In the genomic region with DNA sequence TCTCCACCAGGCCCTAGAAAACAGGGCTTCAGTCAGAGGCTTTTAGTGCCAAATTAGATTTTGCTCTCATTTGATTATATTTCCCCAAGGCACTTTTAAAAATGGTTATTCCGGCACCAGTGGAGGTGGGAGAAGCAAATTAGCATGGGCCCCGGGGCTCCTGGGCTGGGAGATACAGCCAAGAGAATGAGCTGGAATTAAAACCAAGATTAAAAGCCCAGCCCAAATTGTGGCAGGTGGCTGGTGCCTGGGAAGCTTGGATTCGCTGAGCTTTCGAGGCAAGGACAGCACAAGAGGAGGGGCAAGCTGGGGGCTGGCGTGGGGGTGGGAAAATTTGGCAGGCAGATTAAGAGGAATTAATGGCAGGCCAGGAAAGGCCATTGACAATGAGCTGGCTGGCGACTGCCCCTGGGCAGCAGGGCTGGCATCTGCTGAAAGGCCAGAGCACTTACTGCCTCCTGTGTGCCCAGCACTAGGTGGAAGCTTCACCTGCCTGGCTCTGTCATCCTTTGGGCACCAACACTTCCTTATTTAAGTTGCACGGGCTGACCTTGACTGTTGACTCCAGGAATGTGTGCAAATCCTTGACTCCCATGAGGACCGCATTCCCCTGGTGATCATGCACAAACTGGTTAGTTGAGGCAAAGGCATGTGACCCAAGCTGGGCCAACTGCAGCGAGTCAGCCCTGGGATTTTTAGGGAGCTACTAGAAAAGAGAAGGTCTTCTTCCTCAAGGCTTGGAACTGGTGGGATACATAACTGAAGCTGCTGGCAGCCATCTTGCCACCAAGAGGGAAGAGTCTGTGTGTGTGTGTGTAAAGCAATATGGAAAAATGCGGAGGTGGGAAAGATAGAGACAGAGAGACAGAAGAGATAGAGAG, we compare ENCODE assay signal across 2 cellular contexts.
TF ChIP-seq lines count a peak whose summit lies in the region.

No MANE protein-coding gene starts in this region.

TF ChIP-seq in HepG2, 621 proteins besides CTCF, POLR2A, EP300 and RAD21 (continues in another document):
- TF ChIP-seq, protein P1, sequence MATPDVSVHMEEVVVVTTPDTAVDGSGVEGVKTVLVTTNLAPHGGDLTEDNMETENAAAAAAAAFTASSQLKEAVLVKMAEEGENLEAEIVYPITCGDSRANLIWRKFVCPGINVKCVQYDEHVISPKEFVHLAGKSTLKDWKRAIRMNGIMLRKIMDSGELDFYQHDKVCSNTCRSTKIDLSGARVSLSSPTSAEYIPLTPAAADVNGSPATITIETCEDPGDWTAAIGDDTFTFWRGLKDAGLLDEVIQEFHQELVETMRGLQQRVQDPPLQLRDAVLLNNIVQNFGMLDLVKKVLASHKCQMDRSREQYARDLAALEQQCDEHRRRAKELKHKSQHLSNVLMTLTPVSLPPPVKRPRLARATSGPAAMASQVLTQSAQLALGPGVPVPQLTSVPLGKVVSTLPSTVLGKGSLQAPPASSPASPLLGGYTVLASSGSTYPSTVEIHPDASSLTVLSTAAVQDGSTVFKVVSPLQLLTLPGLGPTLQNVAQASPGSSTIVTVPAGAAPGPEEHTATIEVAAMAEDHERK (CRISPR knock-in tag; IDR thresholded peaks at IDR 0.05; ENCODE audit: low read depth) = no peak
- TF ChIP-seq, protein P2, sequence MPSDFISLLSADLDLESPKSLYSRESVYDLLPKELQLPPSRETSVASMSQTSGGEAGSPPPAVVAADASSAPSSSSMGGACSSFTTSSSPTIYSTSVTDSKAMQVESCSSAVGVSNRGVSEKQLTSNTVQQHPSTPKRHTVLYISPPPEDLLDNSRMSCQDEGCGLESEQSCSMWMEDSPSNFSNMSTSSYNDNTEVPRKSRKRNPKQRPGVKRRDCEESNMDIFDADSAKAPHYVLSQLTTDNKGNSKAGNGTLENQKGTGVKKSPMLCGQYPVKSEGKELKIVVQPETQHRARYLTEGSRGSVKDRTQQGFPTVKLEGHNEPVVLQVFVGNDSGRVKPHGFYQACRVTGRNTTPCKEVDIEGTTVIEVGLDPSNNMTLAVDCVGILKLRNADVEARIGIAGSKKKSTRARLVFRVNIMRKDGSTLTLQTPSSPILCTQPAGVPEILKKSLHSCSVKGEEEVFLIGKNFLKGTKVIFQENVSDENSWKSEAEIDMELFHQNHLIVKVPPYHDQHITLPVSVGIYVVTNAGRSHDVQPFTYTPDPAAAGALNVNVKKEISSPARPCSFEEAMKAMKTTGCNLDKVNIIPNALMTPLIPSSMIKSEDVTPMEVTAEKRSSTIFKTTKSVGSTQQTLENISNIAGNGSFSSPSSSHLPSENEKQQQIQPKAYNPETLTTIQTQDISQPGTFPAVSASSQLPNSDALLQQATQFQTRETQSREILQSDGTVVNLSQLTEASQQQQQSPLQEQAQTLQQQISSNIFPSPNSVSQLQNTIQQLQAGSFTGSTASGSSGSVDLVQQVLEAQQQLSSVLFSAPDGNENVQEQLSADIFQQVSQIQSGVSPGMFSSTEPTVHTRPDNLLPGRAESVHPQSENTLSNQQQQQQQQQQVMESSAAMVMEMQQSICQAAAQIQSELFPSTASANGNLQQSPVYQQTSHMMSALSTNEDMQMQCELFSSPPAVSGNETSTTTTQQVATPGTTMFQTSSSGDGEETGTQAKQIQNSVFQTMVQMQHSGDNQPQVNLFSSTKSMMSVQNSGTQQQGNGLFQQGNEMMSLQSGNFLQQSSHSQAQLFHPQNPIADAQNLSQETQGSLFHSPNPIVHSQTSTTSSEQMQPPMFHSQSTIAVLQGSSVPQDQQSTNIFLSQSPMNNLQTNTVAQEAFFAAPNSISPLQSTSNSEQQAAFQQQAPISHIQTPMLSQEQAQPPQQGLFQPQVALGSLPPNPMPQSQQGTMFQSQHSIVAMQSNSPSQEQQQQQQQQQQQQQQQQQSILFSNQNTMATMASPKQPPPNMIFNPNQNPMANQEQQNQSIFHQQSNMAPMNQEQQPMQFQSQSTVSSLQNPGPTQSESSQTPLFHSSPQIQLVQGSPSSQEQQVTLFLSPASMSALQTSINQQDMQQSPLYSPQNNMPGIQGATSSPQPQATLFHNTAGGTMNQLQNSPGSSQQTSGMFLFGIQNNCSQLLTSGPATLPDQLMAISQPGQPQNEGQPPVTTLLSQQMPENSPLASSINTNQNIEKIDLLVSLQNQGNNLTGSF (CRISPR knock-in tag; IDR thresholded peaks at IDR 0.05) = no peak
- TF ChIP-seq, protein P3, sequence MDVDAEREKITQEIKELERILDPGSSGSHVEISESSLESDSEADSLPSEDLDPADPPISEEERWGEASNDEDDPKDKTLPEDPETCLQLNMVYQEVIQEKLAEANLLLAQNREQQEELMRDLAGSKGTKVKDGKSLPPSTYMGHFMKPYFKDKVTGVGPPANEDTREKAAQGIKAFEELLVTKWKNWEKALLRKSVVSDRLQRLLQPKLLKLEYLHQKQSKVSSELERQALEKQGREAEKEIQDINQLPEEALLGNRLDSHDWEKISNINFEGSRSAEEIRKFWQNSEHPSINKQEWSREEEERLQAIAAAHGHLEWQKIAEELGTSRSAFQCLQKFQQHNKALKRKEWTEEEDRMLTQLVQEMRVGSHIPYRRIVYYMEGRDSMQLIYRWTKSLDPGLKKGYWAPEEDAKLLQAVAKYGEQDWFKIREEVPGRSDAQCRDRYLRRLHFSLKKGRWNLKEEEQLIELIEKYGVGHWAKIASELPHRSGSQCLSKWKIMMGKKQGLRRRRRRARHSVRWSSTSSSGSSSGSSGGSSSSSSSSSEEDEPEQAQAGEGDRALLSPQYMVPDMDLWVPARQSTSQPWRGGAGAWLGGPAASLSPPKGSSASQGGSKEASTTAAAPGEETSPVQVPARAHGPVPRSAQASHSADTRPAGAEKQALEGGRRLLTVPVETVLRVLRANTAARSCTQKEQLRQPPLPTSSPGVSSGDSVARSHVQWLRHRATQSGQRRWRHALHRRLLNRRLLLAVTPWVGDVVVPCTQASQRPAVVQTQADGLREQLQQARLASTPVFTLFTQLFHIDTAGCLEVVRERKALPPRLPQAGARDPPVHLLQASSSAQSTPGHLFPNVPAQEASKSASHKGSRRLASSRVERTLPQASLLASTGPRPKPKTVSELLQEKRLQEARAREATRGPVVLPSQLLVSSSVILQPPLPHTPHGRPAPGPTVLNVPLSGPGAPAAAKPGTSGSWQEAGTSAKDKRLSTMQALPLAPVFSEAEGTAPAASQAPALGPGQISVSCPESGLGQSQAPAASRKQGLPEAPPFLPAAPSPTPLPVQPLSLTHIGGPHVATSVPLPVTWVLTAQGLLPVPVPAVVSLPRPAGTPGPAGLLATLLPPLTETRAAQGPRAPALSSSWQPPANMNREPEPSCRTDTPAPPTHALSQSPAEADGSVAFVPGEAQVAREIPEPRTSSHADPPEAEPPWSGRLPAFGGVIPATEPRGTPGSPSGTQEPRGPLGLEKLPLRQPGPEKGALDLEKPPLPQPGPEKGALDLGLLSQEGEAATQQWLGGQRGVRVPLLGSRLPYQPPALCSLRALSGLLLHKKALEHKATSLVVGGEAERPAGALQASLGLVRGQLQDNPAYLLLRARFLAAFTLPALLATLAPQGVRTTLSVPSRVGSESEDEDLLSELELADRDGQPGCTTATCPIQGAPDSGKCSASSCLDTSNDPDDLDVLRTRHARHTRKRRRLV (CRISPR knock-in tag; IDR thresholded peaks at IDR 0.05) = no peak
- TF ChIP-seq, protein P4, sequence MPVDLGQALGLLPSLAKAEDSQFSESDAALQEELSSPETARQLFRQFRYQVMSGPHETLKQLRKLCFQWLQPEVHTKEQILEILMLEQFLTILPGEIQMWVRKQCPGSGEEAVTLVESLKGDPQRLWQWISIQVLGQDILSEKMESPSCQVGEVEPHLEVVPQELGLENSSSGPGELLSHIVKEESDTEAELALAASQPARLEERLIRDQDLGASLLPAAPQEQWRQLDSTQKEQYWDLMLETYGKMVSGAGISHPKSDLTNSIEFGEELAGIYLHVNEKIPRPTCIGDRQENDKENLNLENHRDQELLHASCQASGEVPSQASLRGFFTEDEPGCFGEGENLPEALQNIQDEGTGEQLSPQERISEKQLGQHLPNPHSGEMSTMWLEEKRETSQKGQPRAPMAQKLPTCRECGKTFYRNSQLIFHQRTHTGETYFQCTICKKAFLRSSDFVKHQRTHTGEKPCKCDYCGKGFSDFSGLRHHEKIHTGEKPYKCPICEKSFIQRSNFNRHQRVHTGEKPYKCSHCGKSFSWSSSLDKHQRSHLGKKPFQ (CRISPR knock-in tag; IDR thresholded peaks at IDR 0.05; ENCODE audit: insufficient replicate concordance) = no peak
- TF ChIP-seq SCMH1 (CRISPR knock-in tag; IDR thresholded peaks at IDR 0.05; ENCODE audit: borderline replicate concordance) = no peak

TF ChIP-seq in H1, 55 proteins besides CTCF, POLR2A, EP300 and RAD21:
- TF ChIP-seq CTBP2 (IDR thresholded peaks at IDR 0.05; ENCODE audit: borderline replicate concordance, insufficient read depth, insufficient read length, low read length) = no peak
- TF ChIP-seq POU5F1 (IDR thresholded peaks at IDR 0.05; ENCODE audit: low read depth, low read length) = no peak
- TF ChIP-seq NANOG (IDR thresholded peaks at IDR 0.05; ENCODE audit: insufficient read depth, low read depth, low read length, poor library complexity, severe bottlenecking) = no peak
- TF ChIP-seq SAP30 (IDR thresholded peaks at IDR 0.05; ENCODE audit: insufficient read depth, insufficient replicate concordance, low read length) = no peak
- TF ChIP-seq ASH2L (IDR thresholded peaks at IDR 0.05; ENCODE audit: low read length) = no peak
- no peak for TF ChIP-seq SP2 (IDR thresholded peaks at IDR 0.05; ENCODE audit: low read length)
- TF ChIP-seq KDM1A (IDR thresholded peaks at IDR 0.05; ENCODE audit: borderline replicate concordance, low read length) = no peak
- TF ChIP-seq, protein P5, sequence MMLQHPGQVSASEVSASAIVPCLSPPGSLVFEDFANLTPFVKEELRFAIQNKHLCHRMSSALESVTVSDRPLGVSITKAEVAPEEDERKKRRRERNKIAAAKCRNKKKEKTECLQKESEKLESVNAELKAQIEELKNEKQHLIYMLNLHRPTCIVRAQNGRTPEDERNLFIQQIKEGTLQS (IDR thresholded peaks at IDR 0.05; ENCODE audit: insufficient read depth, low read depth, low read length) = no peak
- TF ChIP-seq, protein P6, sequence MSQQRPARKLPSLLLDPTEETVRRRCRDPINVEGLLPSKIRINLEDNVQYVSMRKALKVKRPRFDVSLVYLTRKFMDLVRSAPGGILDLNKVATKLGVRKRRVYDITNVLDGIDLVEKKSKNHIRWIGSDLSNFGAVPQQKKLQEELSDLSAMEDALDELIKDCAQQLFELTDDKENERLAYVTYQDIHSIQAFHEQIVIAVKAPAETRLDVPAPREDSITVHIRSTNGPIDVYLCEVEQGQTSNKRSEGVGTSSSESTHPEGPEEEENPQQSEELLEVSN (IDR thresholded peaks at IDR 0.05) = no peak
- TF ChIP-seq PHF8 (conservative IDR thresholded peaks at IDR 0.05; ENCODE audit: low read depth, low read length) = no peak
- TF ChIP-seq TEAD4 (IDR thresholded peaks at IDR 0.05; ENCODE audit: low read depth, low read length) = no peak
- no peak for TF ChIP-seq SIN3A (conservative IDR thresholded peaks at IDR 0.05 in 1 of 2, IDR thresholded peaks at IDR 0.05 in 1 of 2; ENCODE audit: low read depth in 1 of 2, low read length in 2 of 2)
- TF ChIP-seq JUND (IDR thresholded peaks at IDR 0.05; ENCODE audit: low read length) = no peak
- no peak for TF ChIP-seq EGR1 (IDR thresholded peaks at IDR 0.05; ENCODE audit: borderline replicate concordance, low read depth, low read length)
- TF ChIP-seq BCL11A (IDR thresholded peaks at IDR 0.05; ENCODE audit: low read depth in 2 of 2, low read length in 2 of 2) = no peak
- no peak for TF ChIP-seq JUN (IDR thresholded peaks at IDR 0.05; ENCODE audit: low read depth, low read length)
- TF ChIP-seq, protein P7, sequence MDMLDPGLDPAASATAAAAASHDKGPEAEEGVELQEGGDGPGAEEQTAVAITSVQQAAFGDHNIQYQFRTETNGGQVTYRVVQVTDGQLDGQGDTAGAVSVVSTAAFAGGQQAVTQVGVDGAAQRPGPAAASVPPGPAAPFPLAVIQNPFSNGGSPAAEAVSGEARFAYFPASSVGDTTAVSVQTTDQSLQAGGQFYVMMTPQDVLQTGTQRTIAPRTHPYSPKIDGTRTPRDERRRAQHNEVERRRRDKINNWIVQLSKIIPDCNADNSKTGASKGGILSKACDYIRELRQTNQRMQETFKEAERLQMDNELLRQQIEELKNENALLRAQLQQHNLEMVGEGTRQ (IDR thresholded peaks at IDR 0.05; ENCODE audit: low read length) = no peak
- no peak for TF ChIP-seq POLR2AphosphoS5 (IDR thresholded peaks at IDR 0.05; ENCODE audit: low read depth, low read length)
- no peak for TF ChIP-seq KDM4A (IDR thresholded peaks at IDR 0.05; ENCODE audit: low read depth, low read length, severe bottlenecking)
